8 cellular contexts compared by ENCODE assay signal in genomic region chr3:58432905-58433304, GRCh38. TPM values are rescaled to one million over a fixed set of nuclear protein-coding genes. Genes with fewer than 3 reads are reported as not detected.
A peak's percentile ranks its signal among the peaks of the same experiment; 100 is the strongest.
DNase-seq lines count a peak whose midpoint lies in the region; ATAC-seq, FAIRE-seq and TF ChIP-seq lines count a peak whose summit lies in the region.

No MANE protein-coding gene starts in this region.

- peaks cover 21% of the 10 kb centered on the region; the same call in 1 of the 2 replicates for H3K79me2 ChIP-seq in OCI-LY7 (ENCODE audit: insufficient read depth, low read depth, low read length)

- H3K36me3 Mint-ChIP-seq in CD4-positive, alpha-beta memory T cell, result peaks cover 30 to 43% of the 10 kb centered on the region in 2 donors
- peaks cover 20% of the 10 kb centered on the region for H3K36me3 Mint-ChIP-seq in endothelial cell (ENCODE audit: low read depth, unreplicated experiment)

- intact Hi-C loops in CD4-positive, alpha-beta memory T cell (cut with micrococcal nuclease), result loop anchor here (1.0 to 10.0 kb wide), 4 partner anchors 58 to 428 kb away; partner anchors contain the start of genes FLNB, HTD2 and RPP14
- intact Hi-C loops in OCI-LY7 (cut with micrococcal nuclease; ENCODE audit: unreplicated experiment), result loop anchor here (5.0 to 10.0 kb wide), 3 partner anchors 59 to 1652 kb away; partner anchors contain the start of genes KCTD6 and PXK

- peak overlapping the region; percentile 69 to 82 for H3K4me3 ChIP-seq in CD4-positive, alpha-beta memory T cell (ENCODE audit: low read length in 2 of 2)
- H3K4me3 ChIP-seq in OCI-LY7 (ENCODE audit: low read depth, low read length, poor library complexity, severe bottlenecking) (peak overlapping the region; percentile 83), neutrophil (ENCODE audit: low read depth in 1 of 2, low read length in 1 of 2) (peak overlapping the region; percentile 83 to 84), small intestine (ENCODE audit: low read depth in 1 of 2, low read length in 2 of 2) (peak overlapping the region in 1 of 2 donors; percentile 78)

- POLR2A ChIA-PET in CD4-positive, alpha-beta memory T cell (lab: Charles Lee; ENCODE audit: partially characterized antibody), result interaction anchor here (0.6 to 2.6 kb wide), 10 partner anchors 8 to 126 kb away, joined by 3 to 31 read pairs (median 8); partner anchors contain the start of genes HTD2, KCTD6, PXK and RPP14
- POLR2A ChIA-PET in OCI-LY7 (lab: Charles Lee), result interaction anchor here (0.6 to 1.6 kb wide), 4 partner anchors 67 to 1362 kb away, joined by 3 to 6 read pairs (median 3); no protein-coding TSS in a partner anchor

- peak overlapping the region; percentile 91 to 94 (median 92) for H3K4me3 Mint-ChIP-seq in CD4-positive, alpha-beta memory T cell
- H3K4me3 Mint-ChIP-seq in endothelial cell (ENCODE audit: unreplicated experiment), result peak overlapping the region; percentile 96

- H3K9me3 ChIP-seq in CD4-positive, alpha-beta memory T cell (ENCODE audit: control insufficient read depth in 1 of 2, low read length in 2 of 2), result no peaks in the 10 kb centered on the region
- H3K9me3 ChIP-seq in OCI-LY7 (ENCODE audit: low read length) (no peaks in the 10 kb centered on the region), neutrophil (no peaks in the 10 kb centered on the region), small intestine (ENCODE audit: control insufficient read depth, low read depth) (no peaks in the 10 kb centered on the region)

- H3K27ac ChIP-seq in CD4-positive, alpha-beta memory T cell (ENCODE audit: low read depth, low read length), result peak overlapping the region; percentile 77
- H3K27ac ChIP-seq in OCI-LY7 (ENCODE audit: low read depth, low read length, poor library complexity, severe bottlenecking) (peak overlapping the region; percentile 39), neutrophil (peak overlapping the region; percentile 87), small intestine (ENCODE audit: low read depth in 1 of 2, low read length in 1 of 2) (peak overlapping the region in 1 of 2 donors; percentile 94)

- H3K4me2 ChIP-seq in OCI-LY7 (ENCODE audit: low read length), result peak overlapping the region; percentile 92

- H3K4me1 ChIP-seq in CD4-positive, alpha-beta memory T cell (ENCODE audit: insufficient read depth, low read length), result peaks cover 25% of the 10 kb centered on the region
- H3K4me1 ChIP-seq in OCI-LY7 (ENCODE audit: insufficient read depth, low read length, poor library complexity, severe bottlenecking) (peaks cover 27% of the 10 kb centered on the region), neutrophil (ENCODE audit: control insufficient read depth in 1 of 2, insufficient read depth in 1 of 2, low read depth in 1 of 2, low read length in 1 of 2) (peaks cover 12 to 13% of the 10 kb centered on the region in 2 experiments), small intestine (ENCODE audit: control insufficient read depth in 2 of 2, insufficient read depth in 1 of 2, low read depth in 1 of 2, low read length in 1 of 2) (no peaks in the 10 kb centered on the region)

- 48 to 52% (median 51%) methylated on average over 6 of the region's 6 CpGs for WGBS in small intestine, 3 donors

- H3K27me3 Mint-ChIP-seq in CD4-positive, alpha-beta memory T cell, result no peaks in the 10 kb centered on the region
- peaks cover 15% of the 10 kb centered on the region for H3K27me3 Mint-ChIP-seq in endothelial cell (ENCODE audit: unreplicated experiment)

- no peaks in the 10 kb centered on the region for H3K9me2 ChIP-seq in OCI-LY7 (ENCODE audit: insufficient read depth, low read length)

- CTCF ChIA-PET in CD4-positive, alpha-beta memory T cell (lab: Charles Lee; ENCODE audit: partially characterized antibody), result interaction anchor here (1.9 to 2.7 kb wide), 3 partner anchors 18 to 127 kb away, joined by 10 to 18 read pairs (median 12); partner anchors contain the start of genes HTD2, KCTD6 and RPP14
- CTCF ChIA-PET in OCI-LY7 (lab: Charles Lee; ENCODE audit: unreplicated experiment), result no interaction called here

- BruUV-seq in OCI-LY7 (replicated peaks; lab: Mats Ljungman, UMichigan), result no TSS peak

- H3K9me3 Mint-ChIP-seq in CD4-positive, alpha-beta memory T cell, result no peaks in the 10 kb centered on the region
- H3K9me3 Mint-ChIP-seq in endothelial cell (ENCODE audit: unreplicated experiment), result no peaks in the 10 kb centered on the region

- no peak for ATAC-seq in GM18519 (IDR thresholded peaks at IDR 0.05; ENCODE audit: low FRiP score, unreplicated experiment)

- DNase-seq in CD4-positive, alpha-beta memory T cell, result no peak
- DNase-seq in OCI-LY7 (ENCODE audit: low spot score) (no peak), endothelial cell (ENCODE audit: low spot score) (no peak), NOMO-1 (lab: John Stamatoyannopoulos, UW; ENCODE audit: unreplicated experiment in 2 of 2) (no peak), small intestine (no peak)
- DNase-seq in activated effector memory CD4-positive, alpha-beta T cell treated with anti-CD3 and anti-CD28 coated beads, Interleukin-2, amount 50 U/mL, for 16 hours, result no peak

- TF ChIP-seq CTCF in OCI-LY7 (conservative IDR thresholded peaks at IDR 0.05; ENCODE audit: low read length), result no peak
- TF ChIP-seq CTCF in endothelial cell (IDR thresholded peaks at IDR 0.05; ENCODE audit: unreplicated experiment), result no peak
- TF ChIP-seq CTCF in neutrophil (IDR thresholded peaks at IDR 0.05), result no peak

- peak overlapping the region; percentile 30; the same call in 1 of the 2 replicates for H2AFZ ChIP-seq in OCI-LY7 (ENCODE audit: low read length)

- H3K27me3 ChIP-seq in CD4-positive, alpha-beta memory T cell (ENCODE audit: insufficient read depth, low read length), result no peaks in the 10 kb centered on the region
- no peaks in the 10 kb centered on the region for H3K27me3 ChIP-seq in neutrophil
- H3K27me3 ChIP-seq in small intestine (ENCODE audit: control insufficient read depth in 2 of 2, insufficient read depth in 2 of 2, low read length in 2 of 2), result no peaks in the 10 kb centered on the region

- peaks cover 5% of the 10 kb centered on the region; the same call in 1 of the 2 replicates for H4K20me1 ChIP-seq in OCI-LY7 (ENCODE audit: insufficient read depth, low read length)

- no peak for FAIRE-seq in small intestine (lab: Jason Lieb, UNC)

- H3K36me3 ChIP-seq in CD4-positive, alpha-beta memory T cell (ENCODE audit: insufficient read depth, low read length), result peaks cover 36% of the 10 kb centered on the region
- peaks cover 44% of the 10 kb centered on the region for H3K36me3 ChIP-seq in OCI-LY7 (ENCODE audit: insufficient read depth, low read length)
- peaks cover 40% of the 10 kb centered on the region for H3K36me3 ChIP-seq in neutrophil
- peaks cover 6 to 12% of the 10 kb centered on the region in 2 donors for H3K36me3 ChIP-seq in small intestine (ENCODE audit: control insufficient read depth in 2 of 2, insufficient read depth in 2 of 2, low read length in 2 of 2)

- H3K4me1 Mint-ChIP-seq in CD4-positive, alpha-beta memory T cell, result peaks cover 16 to 36% (median 25%) of the 10 kb centered on the region in 4 donors
- H3K4me1 Mint-ChIP-seq in endothelial cell (ENCODE audit: unreplicated experiment), result peaks cover 22% of the 10 kb centered on the region

- peak overlapping the region; percentile 88 to 98 (median 91) for H3K27ac Mint-ChIP-seq in CD4-positive, alpha-beta memory T cell
- peak overlapping the region; percentile 74 for H3K27ac Mint-ChIP-seq in endothelial cell (ENCODE audit: unreplicated experiment)

RNA-seq across cellular contexts. Expression of gene PDHB, which starts 0.7 kb away (rescaled TPM):
- 10 to 100 TPM; 55.0 to 58.6 TPM for total RNA-seq in CD4-positive, alpha-beta memory T cell
- 100 to 1,000 TPM; 103 to 148 TPM for polyA plus RNA-seq in CD4-positive, alpha-beta memory T cell
- total RNA-seq in OCI-LY7 (2014; rRNA removed; shearing (Covaris generic)), result 60.8 and 76.8 TPM in 2 replicates
- total RNA-seq in OCI-LY7 (2022), result 82.4 and 86.6 TPM in 2 replicates
- total RNA-seq in endothelial cell (ENCODE audit: unreplicated experiment), result 72.8 TPM
- polyA plus RNA-seq in small intestine, result 10 to 100 TPM; 60.5 to 68.4 (median 64.6) TPM

RNA-seq across cellular contexts. Expression of gene KCTD6, which starts 59.0 kb away (rescaled TPM):
- total RNA-seq in CD4-positive, alpha-beta memory T cell, result 10 to 100 TPM in 1 of 2 experiments, 1 to 10 TPM in 1; 8.9 to 11.6 TPM
- polyA plus RNA-seq in CD4-positive, alpha-beta memory T cell, result 10 to 100 TPM in 1 of 2 donors, 1 to 10 TPM in 1; 6.8 to 15.3 TPM
- total RNA-seq in OCI-LY7 (2014; rRNA removed; shearing (Covaris generic)), result 12.6 and 17.1 TPM in 2 replicates
- 16.4 and 16.6 TPM in 2 replicates for total RNA-seq in OCI-LY7 (2022)
- 11.9 TPM for total RNA-seq in endothelial cell (ENCODE audit: unreplicated experiment)
- 1 to 10 TPM; 2.4 to 5.3 (median 4.0) TPM for polyA plus RNA-seq in small intestine
